ENCODE assay signal across 22 cellular contexts in genomic region chr1:110355321-110355720, GRCh38. TPM values are rescaled to one million over a fixed set of nuclear protein-coding genes. Genes with fewer than 3 reads are reported as not detected.
DNase-seq lines count a peak whose midpoint lies in the region; ATAC-seq and TF ChIP-seq lines count a peak whose summit lies in the region.
"Had no signal": no experiment of that assay in that cellular context is flagged by ENCODE, and none has a peak within 500 bp of the region (broad histone marks: within the 10 kb centered on the region; RNA-seq: fewer than 3 reads in every experiment).

No MANE protein-coding gene starts in this region.

- TF ChIP-seq CTCF in DOHH2 (IDR thresholded peaks at IDR 0.05; ENCODE audit: low read depth, low read length, poor library complexity, severe bottlenecking) (no peak), PC-9 (conservative IDR thresholded peaks at IDR 0.05) (no peak), progenitor cell of endocrine pancreas (IDR thresholded peaks at IDR 0.05; ENCODE audit: unreplicated experiment) (no peak)

- H3K4me3 Mint-ChIP-seq in activated T-cell treated with anti-CD3 and anti-CD28 coated beads, Interleukin-2, amount 50 U/mL, for 72 hours: no peak overlapping the region
- H3K4me3 Mint-ChIP-seq in progenitor cell of endocrine pancreas (ENCODE audit: low read depth): no peak overlapping the region
- H3K4me3 Mint-ChIP-seq: CD8-positive, alpha-beta memory T cell; GM23338 had no signal

- peaks cover 88% of the 10 kb centered on the region for H3K36me3 ChIP-seq in DOHH2 (ENCODE audit: control insufficient read depth, low read length)
- H3K36me3 ChIP-seq in PC-9 (ENCODE audit: low read depth): peaks cover 41% of the 10 kb centered on the region
- H3K36me3 ChIP-seq: Peyer's patch had no signal

- ATAC-seq in activated T-cell treated with anti-CD3 and anti-CD28 coated beads, Interleukin-2, amount 50 U/mL, for 72 hours (replicated peaks in 1 of 2): no peak
- ATAC-seq in GM21619 (IDR thresholded peaks at IDR 0.05; ENCODE audit: unreplicated experiment) (no peak), GM18873 (IDR thresholded peaks at IDR 0.05; ENCODE audit: low FRiP score, unreplicated experiment) (no peak)
- ATAC-seq: A549, GM23338 had no signal

- H3K4me1 Mint-ChIP-seq in activated T-cell treated with anti-CD3 and anti-CD28 coated beads, Interleukin-2, amount 50 U/mL, for 72 hours (ENCODE audit: low read depth): peaks cover 33% of the 10 kb centered on the region
- H3K4me1 Mint-ChIP-seq in progenitor cell of endocrine pancreas (ENCODE audit: low read depth): peaks cover 21% of the 10 kb centered on the region
- H3K4me1 Mint-ChIP-seq: GM23338 had no signal

- H3F3A ChIP-seq in DOHH2 (ENCODE audit: control insufficient read depth, insufficient read depth) (peaks cover 6% of the 10 kb centered on the region; the same call in 1 of the 2 replicates), PC-9 (ENCODE audit: insufficient read depth, low read depth) (peaks cover 45% of the 10 kb centered on the region)

- H3K27me3 ChIP-seq in DOHH2 (ENCODE audit: control insufficient read depth, low read length) (no peaks in the 10 kb centered on the region), PC-9 (ENCODE audit: insufficient read depth, low read depth) (no peaks in the 10 kb centered on the region)
- H3K27me3 ChIP-seq: BLaER1, Peyer's patch, SJSA1 had no signal

- H3K4me3 ChIP-seq in DOHH2 (ENCODE audit: low read length): no peak overlapping the region
- no peak overlapping the region for H3K4me3 ChIP-seq in PC-9
- H3K4me3 ChIP-seq: A549, BLaER1, GM23338, Peyer's patch, SJSA1 had no signal

- no peak overlapping the region for H3K27ac ChIP-seq in DOHH2 (ENCODE audit: low read depth, low read length)
- H3K27ac ChIP-seq in PC-9: peak overlapping the region; percentile 46
- H3K27ac ChIP-seq: A549, BLaER1, KMS-11, Peyer's patch, SJSA1 had no signal

- CTCF ChIA-PET in PC-9 (lab: Charles Lee): no interaction called here

- H3K9me3 Mint-ChIP-seq in activated T-cell treated with anti-CD3 and anti-CD28 coated beads, Interleukin-2, amount 50 U/mL, for 72 hours: no peaks in the 10 kb centered on the region
- H3K9me3 Mint-ChIP-seq in progenitor cell of endocrine pancreas (ENCODE audit: low read depth): no peaks in the 10 kb centered on the region
- H3K9me3 Mint-ChIP-seq: CD8-positive, alpha-beta memory T cell; GM23338 had no signal

- POLR2A ChIA-PET in PC-9 (lab: Charles Lee; ENCODE audit: unreplicated experiment): no interaction called here

- H4K20me1 ChIP-seq in DOHH2 (ENCODE audit: control insufficient read depth, insufficient read depth, low read depth, low read length): peaks cover 20% of the 10 kb centered on the region
- peaks cover 22% of the 10 kb centered on the region for H4K20me1 ChIP-seq in PC-9 (ENCODE audit: insufficient read depth)

- H3K9me3 ChIP-seq in DOHH2 (ENCODE audit: control insufficient read depth, insufficient read depth, low read length) (no peaks in the 10 kb centered on the region), PC-9 (ENCODE audit: insufficient read depth, low read depth) (no peaks in the 10 kb centered on the region)
- H3K9me3 ChIP-seq: A549, BLaER1, Peyer's patch, SJSA1 had no signal

- peaks cover 2 to 9% of the 10 kb centered on the region in 2 donors for H3K36me3 Mint-ChIP-seq in activated T-cell treated with anti-CD3 and anti-CD28 coated beads, Interleukin-2, amount 50 U/mL, for 72 hours (ENCODE audit: insufficient read depth in 2 of 2)
- H3K36me3 Mint-ChIP-seq in progenitor cell of endocrine pancreas (ENCODE audit: insufficient read depth): peaks cover 4% of the 10 kb centered on the region

- H3K4me2 ChIP-seq in DOHH2 (ENCODE audit: low read length): 0 out of 2 replicates have a peak overlapping the region, but pooled peaks have one; percentile 2
- peak overlapping the region; percentile 42; the same call in 1 of the 2 replicates for H3K4me2 ChIP-seq in PC-9
- H3K4me2 ChIP-seq: A549, BLaER1, GM23338, KMS-11 had no signal

- intact Hi-C loops in PC-9 (cut with micrococcal nuclease; ENCODE audit: unreplicated experiment): no loop called here

- H3K79me2 ChIP-seq in DOHH2 (ENCODE audit: control insufficient read depth, low read length): peaks cover 100% of the 10 kb centered on the region
- peaks cover 91% of the 10 kb centered on the region for H3K79me2 ChIP-seq in PC-9 (ENCODE audit: low read depth)

- DNase-seq in activated T-cell treated with anti-CD3 and anti-CD28 coated beads, Interleukin-2, amount 50 U/mL, for 72 hours: no peak
- DNase-seq in activated T-cell treated with anti-CD3 and anti-CD28 coated beads for 4 hours (no peak), PC-9 (no peak), progenitor cell of endocrine pancreas (ENCODE audit: low spot score, unreplicated experiment) (no peak), NCI-H2081 treated with DMSO at 0.1 percent for 48 hours (lab: John Stamatoyannopoulos, UW) (no peak)
- DNase-seq: CD8-positive, alpha-beta memory T cell; DMS79; HCEC 1CT; NCI-H1417 treated with DMSO at 0.1 percent for 48 hours; NCI-H187 treated with DMSO at 0.1 percent for 48 hours; NCI-H226; NCI-H524; NCI-H82; Peyer's patch had no signal

- no TSS peak for BruUV-seq in PC-9 (replicated peaks; lab: Mats Ljungman, UMichigan)

- peak overlapping the region; percentile 63 for H3K27ac Mint-ChIP-seq in activated T-cell treated with anti-CD3 and anti-CD28 coated beads, Interleukin-2, amount 50 U/mL, for 72 hours
- peak overlapping the region; percentile 74 for H3K27ac Mint-ChIP-seq in progenitor cell of endocrine pancreas
- H3K27ac Mint-ChIP-seq: GM23338 had no signal

- H3K27me3 Mint-ChIP-seq in activated T-cell treated with anti-CD3 and anti-CD28 coated beads, Interleukin-2, amount 50 U/mL, for 72 hours (ENCODE audit: low read depth): no peaks in the 10 kb centered on the region
- no peaks in the 10 kb centered on the region for H3K27me3 Mint-ChIP-seq in progenitor cell of endocrine pancreas
- H3K27me3 Mint-ChIP-seq: CD8-positive, alpha-beta memory T cell had no signal

- H3K9me2 ChIP-seq in DOHH2 (replicated peaks; ENCODE audit: control insufficient read depth, low read length) (no peaks in the 10 kb centered on the region), PC-9 (ENCODE audit: insufficient read depth) (no peaks in the 10 kb centered on the region)

- H2AFZ ChIP-seq in PC-9: no peak overlapping the region
- H2AFZ ChIP-seq: GM23338 had no signal

- H3K4me1 ChIP-seq in DOHH2 (ENCODE audit: control insufficient read depth, low read length) (peaks cover 58% of the 10 kb centered on the region), PC-9 (replicated peaks; ENCODE audit: insufficient read depth) (peaks cover 54% of the 10 kb centered on the region)
- H3K4me1 ChIP-seq: SJSA1 had no signal

RNA-seq across cellular contexts. Expression of gene RBM15, which starts 16.1 kb away (rescaled TPM):
- 10 to 100 TPM; 75.0 to 77.8 TPM for total RNA-seq in activated T-cell treated with anti-CD3 and anti-CD28 coated beads, Interleukin-2, amount 50 U/mL, for 72 hours
- total RNA-seq in PC-9 (2021) (42.7 and 43.1 TPM in 2 replicates), progenitor cell of endocrine pancreas (31.6 and 31.9 TPM in 2 replicates)

RNA-seq across cellular contexts. Expression of gene SLC16A4, which starts 35.5 kb away (rescaled TPM):
- total RNA-seq in activated T-cell treated with anti-CD3 and anti-CD28 coated beads, Interleukin-2, amount 50 U/mL, for 72 hours: under 1 TPM; 0.44 to 0.58 TPM
- total RNA-seq in PC-9 (2021) (24.6 and 32.7 TPM in 2 replicates), progenitor cell of endocrine pancreas (0.46 and 1.0 TPM in 2 replicates)

RNA-seq across cellular contexts. Expression of gene LAMTOR5, which starts 52.2 kb away (rescaled TPM):
- 100 to 1,000 TPM in 1 of 2 donors, 10 to 100 TPM in 1; 89.2 to 101 TPM for total RNA-seq in activated T-cell treated with anti-CD3 and anti-CD28 coated beads, Interleukin-2, amount 50 U/mL, for 72 hours
- total RNA-seq in PC-9 (2021) (140 and 160 TPM in 2 replicates), progenitor cell of endocrine pancreas (99.8 and 101 TPM in 2 replicates)

Comparison
In these comparisons a context has a peak if more than half of its experiments do, and no peak if none do; other contexts are left out.
1. RNA of gene SLC16A4, which starts 35.5 kb away (total RNA-seq): 24.6 to 32.7 TPM in PC-9; 0.44 to 0.58 TPM in activated T-cell treated with anti-CD3 and anti-CD28 coated beads, Interleukin-2, amount 50 U/mL, for 72 hours and 0.46 to 1.0 TPM in progenitor cell of endocrine pancreas; every median in the first group is over 10 times any median in the second.